13 cellular contexts compared by ENCODE assay signal in the genomic region with DNA sequence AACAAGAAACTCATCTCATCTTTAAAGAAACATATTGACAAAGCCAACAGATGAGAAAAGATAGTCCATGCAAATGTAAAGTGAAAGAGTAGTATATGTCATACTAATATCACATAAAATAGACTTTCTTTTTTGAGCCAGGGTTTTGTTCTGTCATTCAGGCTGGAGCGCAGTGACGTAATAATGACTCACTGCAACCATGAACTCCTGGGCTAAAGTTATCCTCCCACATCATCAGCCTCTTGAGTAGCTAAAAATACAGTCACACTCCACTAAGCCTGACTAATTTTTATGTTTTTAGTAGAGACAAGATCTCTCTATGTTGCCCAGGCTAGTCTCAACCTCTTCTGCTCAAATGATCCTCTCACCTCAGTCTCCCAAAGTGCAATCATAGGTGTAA. TPM values are rescaled to one million over a fixed set of nuclear protein-coding genes. Genes with fewer than 3 reads are reported as not detected.
DNase-seq lines count a peak whose midpoint lies in the region; ATAC-seq and TF ChIP-seq lines count a peak whose summit lies in the region.
"Had no signal": no experiment of that assay in that cellular context is flagged by ENCODE, and none has a peak within 500 bp of the region (broad histone marks: within the 10 kb centered on the region; RNA-seq: fewer than 3 reads in every experiment).

No MANE protein-coding gene starts in this region.

- no peak for TF ChIP-seq CTCF in RWPE1 (conservative IDR thresholded peaks at IDR 0.05; ENCODE audit: low read depth)
- no peak for TF ChIP-seq CTCF in CD8-positive, alpha-beta T cell (IDR thresholded peaks at IDR 0.05)

- no peaks in the 10 kb centered on the region for H3K4me1 Mint-ChIP-seq in activated T-helper 17 cell treated with anti-CD3 and anti-CD28 coated beads, Interleukin-2, amount 50 U/mL, for 72 hours
- H3K4me1 Mint-ChIP-seq in stimulated activated naive CD8-positive, alpha-beta T cell treated with anti-CD3 and anti-CD28 coated beads, Interleukin-15, amount 100 ng/mL, for 72 hours: no peaks in the 10 kb centered on the region
- H3K4me1 Mint-ChIP-seq in CD8-positive, alpha-beta T cell (ENCODE audit: low read depth): no peaks in the 10 kb centered on the region
- H3K4me1 Mint-ChIP-seq: T-cell had no signal

- no peaks in the 10 kb centered on the region for H3K36me3 Mint-ChIP-seq in activated T-helper 17 cell treated with anti-CD3 and anti-CD28 coated beads, Interleukin-2, amount 50 U/mL, for 72 hours (ENCODE audit: low read depth)
- H3K36me3 Mint-ChIP-seq in CD8-positive, alpha-beta T cell: no peaks in the 10 kb centered on the region
- H3K36me3 Mint-ChIP-seq: T-cell had no signal

- peaks cover 15% of the 10 kb centered on the region for H3K9me3 Mint-ChIP-seq in activated T-helper 17 cell treated with anti-CD3 and anti-CD28 coated beads, Interleukin-2, amount 50 U/mL, for 72 hours
- peaks cover 7 to 17% of the 10 kb centered on the region in 2 donors for H3K9me3 Mint-ChIP-seq in stimulated activated naive CD8-positive, alpha-beta T cell treated with anti-CD3 and anti-CD28 coated beads, Interleukin-15, amount 100 ng/mL, for 72 hours
- H3K9me3 Mint-ChIP-seq in CD8-positive, alpha-beta T cell: peaks cover 24% of the 10 kb centered on the region

- H3K36me3 ChIP-seq in CD8-positive, alpha-beta T cell (ENCODE audit: insufficient read depth, low read length): no peaks in the 10 kb centered on the region
- H3K36me3 ChIP-seq: ascending aorta, gastrocnemius medialis had no signal

- no peak overlapping the region for H3K4me3 Mint-ChIP-seq in activated T-helper 17 cell treated with anti-CD3 and anti-CD28 coated beads, Interleukin-2, amount 50 U/mL, for 72 hours
- no peak overlapping the region for H3K4me3 Mint-ChIP-seq in stimulated activated naive CD8-positive, alpha-beta T cell treated with anti-CD3 and anti-CD28 coated beads, Interleukin-15, amount 100 ng/mL, for 72 hours
- no peak overlapping the region for H3K4me3 Mint-ChIP-seq in CD8-positive, alpha-beta T cell
- H3K4me3 Mint-ChIP-seq: T-cell had no signal

- no peak overlapping the region for H3K27ac ChIP-seq in RWPE1
- H3K27ac ChIP-seq in CD8-positive, alpha-beta T cell (ENCODE audit: low read depth, low read length): no peak overlapping the region
- H3K27ac ChIP-seq: ascending aorta, gastrocnemius medialis had no signal

- CTCF ChIA-PET in RWPE1 (lab: Yijun Ruan, JAX): interaction anchor here (0.7 kb wide), 1 partner anchor 1013 kb away, joined by 3 read pairs; no protein-coding TSS in a partner anchor
- CTCF ChIA-PET in CD8-positive, alpha-beta T cell (lab: Charles Lee): no interaction called here

- no peak overlapping the region for H3K4me3 ChIP-seq in CD8-positive, alpha-beta T cell (ENCODE audit: low read depth, low read length)
- H3K4me3 ChIP-seq: ascending aorta, gastrocnemius medialis had no signal

- ATAC-seq in activated T-helper 17 cell treated with anti-CD3 and anti-CD28 coated beads, Interleukin-2, amount 50 U/mL, for 72 hours (replicated peaks): no peak
- no peak for ATAC-seq in stimulated activated naive CD8-positive, alpha-beta T cell treated with anti-CD3 and anti-CD28 coated beads, Interleukin-15, amount 100 ng/mL, for 72 hours
- no peak for ATAC-seq in CD8-positive, alpha-beta T cell
- ATAC-seq: gastrocnemius medialis, T-cell had no signal

- no peak overlapping the region for H3K27ac Mint-ChIP-seq in activated T-helper 17 cell treated with anti-CD3 and anti-CD28 coated beads, Interleukin-2, amount 50 U/mL, for 72 hours
- no peak overlapping the region for H3K27ac Mint-ChIP-seq in stimulated activated naive CD8-positive, alpha-beta T cell treated with anti-CD3 and anti-CD28 coated beads, Interleukin-15, amount 100 ng/mL, for 72 hours
- H3K27ac Mint-ChIP-seq in CD8-positive, alpha-beta T cell: no peak overlapping the region
- H3K27ac Mint-ChIP-seq: T-cell had no signal

- no peaks in the 10 kb centered on the region for H3K27me3 ChIP-seq in CD8-positive, alpha-beta T cell (ENCODE audit: insufficient read depth, low read length)
- H3K27me3 ChIP-seq: ascending aorta, gastrocnemius medialis had no signal

- H3K27me3 Mint-ChIP-seq in activated T-helper 17 cell treated with anti-CD3 and anti-CD28 coated beads, Interleukin-2, amount 50 U/mL, for 72 hours: no peaks in the 10 kb centered on the region
- no peaks in the 10 kb centered on the region for H3K27me3 Mint-ChIP-seq in stimulated activated naive CD8-positive, alpha-beta T cell treated with anti-CD3 and anti-CD28 coated beads, Interleukin-15, amount 100 ng/mL, for 72 hours
- no peaks in the 10 kb centered on the region for H3K27me3 Mint-ChIP-seq in CD8-positive, alpha-beta T cell (ENCODE audit: low read depth)
- H3K27me3 Mint-ChIP-seq: T-cell had no signal

- H3K4me1 ChIP-seq in CD8-positive, alpha-beta T cell (ENCODE audit: insufficient read depth, low read length): no peaks in the 10 kb centered on the region
- H3K4me1 ChIP-seq: ascending aorta, gastrocnemius medialis had no signal

- intact Hi-C loops in CD8-positive, alpha-beta T cell (cut with DNase I, micrococcal nuclease): no loop called here

- POLR2A ChIA-PET in RWPE1 (lab: Yijun Ruan, JAX; ENCODE audit: low non-redundant PET): no interaction called here
- POLR2A ChIA-PET in CD8-positive, alpha-beta T cell (lab: Charles Lee): no interaction called here

- no peaks in the 10 kb centered on the region for H3K9me3 ChIP-seq in CD8-positive, alpha-beta T cell (ENCODE audit: low read length)
- H3K9me3 ChIP-seq: ascending aorta, gastrocnemius medialis had no signal

- DNase-seq in NK-92 treated with Interleukin-12 subunit alpha and Interleukin-12 subunit beta, amount 100 ng/mL, for 24 hours (lab: John Stamatoyannopoulos, UW): peak; percentile 25
- DNase-seq in NK-92 (lab: John Stamatoyannopoulos, UW; ENCODE audit: unreplicated experiment) (no peak), RWPE1 (ENCODE audit: low spot score) (peak; percentile 41), fibroblast of gingiva (ENCODE audit: low read depth) (peak; percentile 24)
- no peak for DNase-seq in stimulated activated naive CD8-positive, alpha-beta T cell treated with anti-CD3 and anti-CD28 coated beads, Interleukin-15, amount 100 ng/mL, for 72 hours
- no peak for DNase-seq in activated effector memory CD4-positive, alpha-beta T cell treated with Interleukin-2 at 50 U/mL for 16 hours
- DNase-seq in CD8-positive, alpha-beta T cell: no peak
- DNase-seq: gastrocnemius medialis, KG1, retina, T-cell had no signal

RNA-seq across cellular contexts. Expression of gene TRAM1L1, which starts 51.8 kb away (rescaled TPM):
- not detected for total RNA-seq in activated T-helper 17 cell treated with anti-CD3 and anti-CD28 coated beads, Interleukin-2, amount 50 U/mL, for 72 hours
- not detected for total RNA-seq in CD8-positive, alpha-beta T cell
- total RNA-seq: T-cell had no signal

Comparison
In these comparisons a context has a peak if more than half of its experiments do, and no peak if none do; other contexts are left out.
1. DNase-seq: peak in NK-92 treated with Interleukin-12 subunit alpha and Interleukin-12 subunit beta, amount 100 ng/mL, for 24 hours (single experiment), RWPE1 (single experiment) and fibroblast of gingiva (single experiment); none in NK-92 (single experiment), stimulated activated naive CD8-positive, alpha-beta T cell treated with anti-CD3 and anti-CD28 coated beads, Interleukin-15, amount 100 ng/mL, for 72 hours (0 of 2), activated effector memory CD4-positive, alpha-beta T cell treated with Interleukin-2 at 50 U/mL for 16 hours (single experiment) and CD8-positive, alpha-beta T cell (0 of 7).